8 cellular contexts compared by ENCODE assay signal in the genomic region with DNA sequence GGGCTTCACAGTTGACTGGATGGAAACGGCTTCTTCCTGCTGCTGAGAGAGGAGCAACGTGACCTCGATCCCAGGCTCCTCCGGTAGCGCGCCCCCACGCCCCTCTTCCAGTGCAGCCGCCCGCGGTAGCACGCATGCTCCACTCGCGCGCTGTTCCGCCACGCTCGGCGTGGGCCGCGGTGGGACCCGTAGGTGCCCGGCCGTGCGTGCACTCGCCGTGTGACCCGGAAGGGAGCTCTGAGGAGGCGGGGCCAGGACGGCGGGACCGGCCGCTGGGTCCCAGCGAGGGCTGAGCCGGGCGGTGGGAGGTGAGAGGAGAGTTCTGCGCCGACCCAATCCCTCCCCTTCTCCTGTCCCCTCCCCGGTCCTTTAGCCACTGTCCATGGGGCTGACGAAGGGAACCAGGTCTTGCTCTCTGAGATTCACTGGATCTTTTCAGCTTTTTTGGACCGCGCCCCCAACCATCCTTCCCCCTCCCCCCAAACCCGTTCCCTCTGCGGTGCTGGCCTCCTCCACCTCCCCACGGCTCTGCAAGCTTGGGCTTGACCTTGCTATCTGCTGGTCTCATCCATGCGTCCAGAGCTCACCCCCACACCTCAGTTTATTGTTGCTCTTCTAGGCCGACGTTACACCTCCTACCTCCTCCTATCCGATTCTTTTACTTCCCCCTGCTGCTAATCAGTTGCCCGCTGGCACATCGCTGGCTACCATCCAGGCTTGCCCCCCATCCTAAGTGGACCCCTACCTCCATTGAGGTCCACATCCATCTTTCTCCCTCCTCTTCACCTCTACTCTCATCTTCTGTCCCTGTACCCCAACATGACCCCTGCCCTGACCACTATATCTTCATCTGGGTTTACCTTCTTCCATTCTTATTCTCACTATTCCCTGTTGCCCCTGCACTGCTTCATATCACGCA. TPM values are rescaled to one million over a fixed set of nuclear protein-coding genes. Genes with fewer than 3 reads are reported as not detected.
DNase-seq lines count a peak whose midpoint lies in the region; ATAC-seq and TF ChIP-seq lines count a peak whose summit lies in the region.

TSS of gene CUL9 (plus strand) at position 255 of the 919 bp plus-strand sequence. CDS start 2,115 bp downstream, outside the sequence.

- H3K9ac ChIP-seq in stomach smooth muscle (ENCODE audit: low read length in 2 of 2), result peak within 1 kb of the TSS; percentile 60 to 79

- H3K4me1 ChIP-seq in SJSA1 (replicated peaks) (peaks cover 16% of the 10 kb centered on the region), neuron (ENCODE audit: insufficient read depth, low read length) (peaks cover 15% of the 10 kb centered on the region), stomach smooth muscle (ENCODE audit: control insufficient read depth, insufficient read depth, low read length) (peaks cover 25% of the 10 kb centered on the region)

- H3K4me3 ChIP-seq in SJSA1 (peak within 1 kb of the TSS; percentile 58), neuron (ENCODE audit: low read length) (peak within 1 kb of the TSS; percentile 55), stomach smooth muscle (ENCODE audit: low read length in 2 of 2) (peak within 1 kb of the TSS; percentile 78 to 89)

- H3K9me3 ChIP-seq in SJSA1 (replicated peaks) (no peaks in the 10 kb centered on the region), neuron (ENCODE audit: low read length) (peaks cover 12% of the 10 kb centered on the region), stomach smooth muscle (ENCODE audit: control insufficient read depth in 2 of 2, low read length in 2 of 2) (no peaks in the 10 kb centered on the region)

- H3K27me3 ChIP-seq in SJSA1 (replicated peaks) (no peaks in the 10 kb centered on the region), neuron (ENCODE audit: insufficient read depth, low read length) (no peaks in the 10 kb centered on the region), stomach smooth muscle (ENCODE audit: control insufficient read depth in 1 of 2, insufficient read depth in 2 of 2, low read length in 2 of 2) (no peaks in the 10 kb centered on the region)

- TF ChIP-seq EP300 in Ishikawa (IDR thresholded peaks at IDR 0.05; ENCODE audit: borderline replicate concordance), result no peak

- H2AFZ ChIP-seq in neuron (ENCODE audit: low read depth, low read length), result peak within 1 kb of the TSS; percentile 42

- peaks cover 83% of the 10 kb centered on the region for H3K36me3 ChIP-seq in SJSA1
- H3K36me3 ChIP-seq in neuron (ENCODE audit: insufficient read depth, low read length), result peaks cover 43% of the 10 kb centered on the region
- peaks cover 26 to 44% of the 10 kb centered on the region in 2 donors for H3K36me3 ChIP-seq in stomach smooth muscle (ENCODE audit: control insufficient read depth in 2 of 2, insufficient read depth in 2 of 2, low read length in 2 of 2)

- DNase-seq in DMS53 (lab: John Stamatoyannopoulos, UW) (peak; percentile 95), SJSA1 (ENCODE audit: low read depth in 1 of 2, low spot score in 2 of 2) (peak; percentile 57 to 78), foreskin melanocyte (peak; percentile 72)
- DNase-seq in activated naive CD4-positive, alpha-beta T cell treated with Interleukin-2 at 50 U/mL for 16 hours, result peak; percentile 82

- H3K27ac ChIP-seq in SJSA1, result peak within 1 kb of the TSS; percentile 34
- peak within 1 kb of the TSS; percentile 62 for H3K27ac ChIP-seq in stomach smooth muscle (ENCODE audit: low read length)

- TF ChIP-seq RAD21 in Ishikawa (IDR thresholded peaks at IDR 0.05; ENCODE audit: low read depth), result no peak

- peak; percentile 80 for ATAC-seq in GM21447 (IDR thresholded peaks at IDR 0.05; ENCODE audit: unreplicated experiment)

TF ChIP-seq in Ishikawa, 13 proteins besides CTCF, POLR2A, EP300 and RAD21:
- peak; percentile 91 for TF ChIP-seq MAX (IDR thresholded peaks at IDR 0.05)
- TF ChIP-seq TEAD4 (IDR thresholded peaks at IDR 0.05), result no peak; the same call in 1 of the 2 replicates
- TF ChIP-seq, protein P1, sequence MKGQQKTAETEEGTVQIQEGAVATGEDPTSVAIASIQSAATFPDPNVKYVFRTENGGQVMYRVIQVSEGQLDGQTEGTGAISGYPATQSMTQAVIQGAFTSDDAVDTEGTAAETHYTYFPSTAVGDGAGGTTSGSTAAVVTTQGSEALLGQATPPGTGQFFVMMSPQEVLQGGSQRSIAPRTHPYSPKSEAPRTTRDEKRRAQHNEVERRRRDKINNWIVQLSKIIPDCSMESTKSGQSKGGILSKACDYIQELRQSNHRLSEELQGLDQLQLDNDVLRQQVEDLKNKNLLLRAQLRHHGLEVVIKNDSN (IDR thresholded peaks at IDR 0.05), result peak; percentile 86
- TF ChIP-seq TAF1 (IDR thresholded peaks at IDR 0.05; ENCODE audit: low read depth), result peak; percentile 72
- no peak for TF ChIP-seq CEBPB (IDR thresholded peaks at IDR 0.05)
- TF ChIP-seq ZBTB7A (IDR thresholded peaks at IDR 0.05; ENCODE audit: low read depth), result peak; percentile 76
- TF ChIP-seq FOXM1 (IDR thresholded peaks at IDR 0.05; ENCODE audit: borderline replicate concordance, low read depth), result no peak
- TF ChIP-seq CREB1 (IDR thresholded peaks at IDR 0.05; ENCODE audit: low read depth), result no peak
- TF ChIP-seq TCF12 (IDR thresholded peaks at IDR 0.05; ENCODE audit: low read depth), result peak; percentile 71
- TF ChIP-seq, protein P2, sequence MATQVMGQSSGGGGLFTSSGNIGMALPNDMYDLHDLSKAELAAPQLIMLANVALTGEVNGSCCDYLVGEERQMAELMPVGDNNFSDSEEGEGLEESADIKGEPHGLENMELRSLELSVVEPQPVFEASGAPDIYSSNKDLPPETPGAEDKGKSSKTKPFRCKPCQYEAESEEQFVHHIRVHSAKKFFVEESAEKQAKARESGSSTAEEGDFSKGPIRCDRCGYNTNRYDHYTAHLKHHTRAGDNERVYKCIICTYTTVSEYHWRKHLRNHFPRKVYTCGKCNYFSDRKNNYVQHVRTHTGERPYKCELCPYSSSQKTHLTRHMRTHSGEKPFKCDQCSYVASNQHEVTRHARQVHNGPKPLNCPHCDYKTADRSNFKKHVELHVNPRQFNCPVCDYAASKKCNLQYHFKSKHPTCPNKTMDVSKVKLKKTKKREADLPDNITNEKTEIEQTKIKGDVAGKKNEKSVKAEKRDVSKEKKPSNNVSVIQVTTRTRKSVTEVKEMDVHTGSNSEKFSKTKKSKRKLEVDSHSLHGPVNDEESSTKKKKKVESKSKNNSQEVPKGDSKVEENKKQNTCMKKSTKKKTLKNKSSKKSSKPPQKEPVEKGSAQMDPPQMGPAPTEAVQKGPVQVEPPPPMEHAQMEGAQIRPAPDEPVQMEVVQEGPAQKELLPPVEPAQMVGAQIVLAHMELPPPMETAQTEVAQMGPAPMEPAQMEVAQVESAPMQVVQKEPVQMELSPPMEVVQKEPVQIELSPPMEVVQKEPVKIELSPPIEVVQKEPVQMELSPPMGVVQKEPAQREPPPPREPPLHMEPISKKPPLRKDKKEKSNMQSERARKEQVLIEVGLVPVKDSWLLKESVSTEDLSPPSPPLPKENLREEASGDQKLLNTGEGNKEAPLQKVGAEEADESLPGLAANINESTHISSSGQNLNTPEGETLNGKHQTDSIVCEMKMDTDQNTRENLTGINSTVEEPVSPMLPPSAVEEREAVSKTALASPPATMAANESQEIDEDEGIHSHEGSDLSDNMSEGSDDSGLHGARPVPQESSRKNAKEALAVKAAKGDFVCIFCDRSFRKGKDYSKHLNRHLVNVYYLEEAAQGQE (IDR thresholded peaks at IDR 0.05; ENCODE audit: low read depth), result no peak
- peak; percentile 60 for TF ChIP-seq EGR1 (IDR thresholded peaks at IDR 0.05)
- 0 out of 2 replicates have a peak, but pooled peaks have one; percentile 60 for TF ChIP-seq YY1 (IDR thresholded peaks at IDR 0.05; ENCODE audit: low read depth)
- no peak for TF ChIP-seq NFIC (IDR thresholded peaks at IDR 0.05)

RNA-seq across cellular contexts. Expression of gene CUL9, which starts in this region (rescaled TPM):
- 8.3 and 15.7 TPM in 2 replicates for total RNA-seq in SJSA1 (2014; rRNA removed; shearing (Covaris generic))

Comparison
In these comparisons a context has a peak if more than half of its experiments do, and no peak if none do; other contexts are left out.
1. Peak in every context shown above with its lines: DNase-seq, ATAC-seq, H3K4me3 ChIP-seq and H3K27ac ChIP-seq.